ENCODE assay signal across 25 cellular contexts in genomic region chr12:59886131-59886751, GRCh38.
"Had no signal": no experiment of that assay in that cellular context is flagged by ENCODE, and none has a peak within 500 bp of the region (broad histone marks: within the 10 kb centered on the region; RNA-seq: fewer than 3 reads in every experiment).

No MANE protein-coding gene starts in this region.

- H3K36me3 ChIP-seq: colonic mucosa, ovary, sigmoid colon, thoracic aorta, tibial nerve, upper lobe of left lung had no signal

- H3K4me3 ChIP-seq: colonic mucosa, lung, ovary, psoas muscle, sigmoid colon, thoracic aorta, tibial nerve, upper lobe of left lung had no signal

- H3K9me3 ChIP-seq: colonic mucosa, ovary, psoas muscle, sigmoid colon, thoracic aorta, tibial nerve, upper lobe of left lung had no signal

- H3K4me1 ChIP-seq: colonic mucosa, psoas muscle, sigmoid colon, tibial nerve, upper lobe of left lung had no signal

- ATAC-seq: esophagus mucosa; left lobe of liver; naive thymus-derived CD4-positive, alpha-beta T cell; psoas muscle; right cardiac atrium; stimulated activated memory B cell treated with anti-CD40 and anti-IgM and Interleukin-4, amounts not matched to agents 10 μg/mL and 1 μg/mL and 100 μg/mL, for 72 hours; stimulated activated naive CD8-positive, alpha-beta T cell treated with anti-CD3 and anti-CD28 coated beads, Interleukin-15, Interleukin-2, amounts not matched to agents 100 U/mL and 50 U/mL, for 24 hours had no signal

- H3K27ac ChIP-seq: colonic mucosa, epithelial cell of prostate, ovary, psoas muscle, sigmoid colon, thoracic aorta, tibial nerve, upper lobe of left lung had no signal

- H3K27me3 ChIP-seq: colonic mucosa, ovary, sigmoid colon, tibial nerve, upper lobe of left lung had no signal

- DNase-seq: colonic mucosa; effector CD8-positive, alpha-beta T cell; endodermal cell; hypothalamus; immature natural killer cell; kidney; mesenchymal stem cell; naive thymus-derived CD4-positive, alpha-beta T cell; nucleus accumbens; ovary; posterior cingulate gyrus; psoas muscle; right cardiac atrium; sigmoid colon; stimulated activated CD4-positive, alpha-beta T cell treated with anti-CD3 and anti-CD28 coated beads, Interleukin-4, amount 100 ng/mL, for 4 hours; stimulated activated naive CD8-positive, alpha-beta T cell treated with anti-CD3 and anti-CD28 coated beads, Interleukin-15, Interleukin-2, amounts not matched to agents 100 U/mL and 50 U/mL, for 24 hours; substantia nigra; upper lobe of left lung had no signal
